Comparison of ENCODE assay signal across 9 cellular contexts in the genomic region with DNA sequence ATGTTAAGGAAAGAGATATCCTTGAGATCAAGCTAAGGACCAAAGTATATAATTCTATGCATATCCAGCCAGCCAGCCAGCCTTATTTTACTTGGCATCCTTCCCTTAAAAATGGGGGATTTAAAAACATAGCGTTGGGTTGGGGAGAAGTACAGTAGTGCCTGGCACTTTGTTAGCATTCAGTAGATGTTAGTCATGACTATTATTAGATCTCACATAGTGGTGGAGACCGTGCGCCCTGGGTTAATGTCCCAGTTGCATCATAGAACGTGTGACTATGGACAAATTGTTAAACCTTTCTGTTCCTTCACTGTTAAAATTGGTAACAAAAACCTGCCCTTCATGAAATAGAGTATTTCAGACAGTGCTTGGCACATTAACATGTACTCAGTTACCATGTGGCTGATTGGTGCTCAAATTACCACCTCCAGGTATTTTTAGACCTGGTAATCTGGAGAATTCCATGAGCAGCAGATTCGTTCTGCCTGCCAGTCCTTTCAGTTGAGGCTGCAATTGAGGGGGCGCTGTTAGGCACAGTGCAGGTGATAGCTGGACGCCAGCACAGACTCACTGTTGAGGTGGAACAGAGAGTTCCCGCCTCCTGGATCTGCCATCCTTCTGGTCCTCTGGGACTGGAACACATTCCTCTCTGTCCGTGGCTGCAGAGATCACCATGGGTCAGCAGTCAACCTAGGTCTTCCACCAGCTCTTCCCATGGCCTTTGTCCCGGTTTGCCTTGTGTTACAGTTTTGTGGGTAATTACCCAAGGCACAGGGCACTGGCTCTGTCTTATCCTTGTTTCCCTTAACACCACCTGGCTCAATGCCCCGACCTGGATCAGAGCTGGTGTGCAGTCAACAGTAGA. TPM values are rescaled to one million over a fixed set of nuclear protein-coding genes. Genes with fewer than 3 reads are reported as not detected.
DNase-seq lines count a peak whose midpoint lies in the region; ATAC-seq and TF ChIP-seq lines count a peak whose summit lies in the region.
"Had no signal": no experiment of that assay in that cellular context is flagged by ENCODE, and none has a peak within 500 bp of the region (broad histone marks: within the 10 kb centered on the region; RNA-seq: fewer than 3 reads in every experiment).

No MANE protein-coding gene starts in this region.

- H3K27ac ChIP-seq in angular gyrus (ENCODE audit: low read depth, low read length) (peak overlapping the region; percentile 62), left ventricle myocardium inferior (replicated peaks) (peak overlapping the region; percentile 70), stomach smooth muscle (ENCODE audit: low read length) (peak overlapping the region; percentile 58)
- no peak overlapping the region for H3K27ac ChIP-seq in naive thymus-derived CD4-positive, alpha-beta T cell (ENCODE audit: low read depth, low read length)
- no peak overlapping the region for H3K27ac ChIP-seq in CD4-positive, alpha-beta memory T cell (ENCODE audit: low read depth, low read length)
- H3K27ac ChIP-seq: BLaER1 had no signal

- CTCF ChIA-PET in activated CD4-positive, alpha-beta T cell treated with anti-CD3 and anti-CD28 coated beads for 36 hours (lab: Charles Lee): interaction anchor here (0.6 to 1.3 kb wide), 4 partner anchors 12 to 208 kb away, joined by 3 to 6 read pairs (median 4); no protein-coding TSS in a partner anchor
- CTCF ChIA-PET in naive thymus-derived CD4-positive, alpha-beta T cell (lab: Charles Lee): no interaction called here
- CTCF ChIA-PET in CD4-positive, alpha-beta memory T cell (lab: Charles Lee; ENCODE audit: partially characterized antibody): interaction anchor here (0.7 kb wide), 1 partner anchor 44 kb away, joined by 4 read pairs; no protein-coding TSS in a partner anchor

- H3K4me3 Mint-ChIP-seq in activated CD4-positive, alpha-beta T cell treated with anti-CD3 and anti-CD28 coated beads for 36 hours: no peak overlapping the region
- H3K4me3 Mint-ChIP-seq in naive thymus-derived CD4-positive, alpha-beta T cell: no peak overlapping the region
- no peak overlapping the region for H3K4me3 Mint-ChIP-seq in CD4-positive, alpha-beta memory T cell
- no peak overlapping the region for H3K4me3 Mint-ChIP-seq in natural killer cell treated with Interleukin-12 subunit alpha and Interleukin-12 subunit beta and Interleukin-15 and Interleukin-18, amount 100 ng/mL, for 72 hours

- intact Hi-C loops in activated CD4-positive, alpha-beta T cell treated with anti-CD3 and anti-CD28 coated beads for 36 hours (cut with DNase I, micrococcal nuclease): no loop called here
- intact Hi-C loops in left ventricle myocardium inferior (cut with micrococcal nuclease): no loop called here
- intact Hi-C loops in naive thymus-derived CD4-positive, alpha-beta T cell (cut with micrococcal nuclease): no loop called here
- intact Hi-C loops in CD4-positive, alpha-beta memory T cell (cut with micrococcal nuclease): no loop called here

- TF ChIP-seq CTCF in left ventricle myocardium inferior (IDR thresholded peaks at IDR 0.05; ENCODE audit: borderline replicate concordance): no peak

- peaks cover 33% of the 10 kb centered on the region for H3K36me3 Mint-ChIP-seq in activated CD4-positive, alpha-beta T cell treated with anti-CD3 and anti-CD28 coated beads for 36 hours (ENCODE audit: low read depth)
- peaks cover 0 to 86% (median 5%) of the 10 kb centered on the region in 5 donors for H3K36me3 Mint-ChIP-seq in naive thymus-derived CD4-positive, alpha-beta T cell
- peaks cover 73 to 75% of the 10 kb centered on the region in 2 donors for H3K36me3 Mint-ChIP-seq in CD4-positive, alpha-beta memory T cell
- no peaks in the 10 kb centered on the region for H3K36me3 Mint-ChIP-seq in natural killer cell treated with Interleukin-12 subunit alpha and Interleukin-12 subunit beta and Interleukin-15 and Interleukin-18, amount 100 ng/mL, for 72 hours

- ATAC-seq in activated CD4-positive, alpha-beta T cell treated with anti-CD3 and anti-CD28 coated beads for 36 hours: no peak
- ATAC-seq in naive thymus-derived CD4-positive, alpha-beta T cell: no peak
- ATAC-seq in natural killer cell treated with Interleukin-12 subunit alpha and Interleukin-12 subunit beta and Interleukin-15 and Interleukin-18, amount 100 ng/mL, for 72 hours: no peak

- POLR2A ChIA-PET in activated CD4-positive, alpha-beta T cell treated with anti-CD3 and anti-CD28 coated beads for 36 hours (lab: Charles Lee): no interaction called here
- POLR2A ChIA-PET in naive thymus-derived CD4-positive, alpha-beta T cell (lab: Charles Lee): no interaction called here
- POLR2A ChIA-PET in CD4-positive, alpha-beta memory T cell (lab: Charles Lee; ENCODE audit: partially characterized antibody): no interaction called here

- no peak overlapping the region for H3K4me3 ChIP-seq in left ventricle myocardium inferior
- no peak overlapping the region for H3K4me3 ChIP-seq in stomach smooth muscle (ENCODE audit: low read length in 2 of 2)
- no peak overlapping the region for H3K4me3 ChIP-seq in naive thymus-derived CD4-positive, alpha-beta T cell (ENCODE audit: low read length)
- no peak overlapping the region for H3K4me3 ChIP-seq in CD4-positive, alpha-beta memory T cell (ENCODE audit: low read length in 2 of 2)
- H3K4me3 ChIP-seq: BLaER1 had no signal

- H3K4me1 Mint-ChIP-seq in activated CD4-positive, alpha-beta T cell treated with anti-CD3 and anti-CD28 coated beads for 36 hours: peaks cover 16% of the 10 kb centered on the region
- H3K4me1 Mint-ChIP-seq in naive thymus-derived CD4-positive, alpha-beta T cell: peaks cover 0 to 4% (median 0%) of the 10 kb centered on the region in 7 donors
- H3K4me1 Mint-ChIP-seq in CD4-positive, alpha-beta memory T cell: peaks cover 0 to 4% (median 0%) of the 10 kb centered on the region in 4 donors
- H3K4me1 Mint-ChIP-seq in natural killer cell treated with Interleukin-12 subunit alpha and Interleukin-12 subunit beta and Interleukin-15 and Interleukin-18, amount 100 ng/mL, for 72 hours (ENCODE audit: low read depth in 2 of 2): peaks cover 5 to 10% of the 10 kb centered on the region in 2 donors

- no peak for DNase-seq in activated CD4-positive, alpha-beta T cell treated with anti-CD3 and anti-CD28 coated beads for 36 hours
- DNase-seq in activated CD4-positive, alpha-beta T cell treated with anti-CD3 and anti-CD28 coated beads for 4 hours: no peak
- DNase-seq in left ventricle myocardium inferior: peak; percentile 19
- no peak for DNase-seq in naive thymus-derived CD4-positive, alpha-beta T cell
- DNase-seq in CD4-positive, alpha-beta memory T cell: no peak
- no peak for DNase-seq in natural killer cell treated with Interleukin-12 subunit alpha and Interleukin-12 subunit beta and Interleukin-15 and Interleukin-18, amount 100 ng/mL, for 72 hours (ENCODE audit: low spot score)

- H3K36me3 ChIP-seq in left ventricle myocardium inferior (peaks cover 11% of the 10 kb centered on the region), stomach smooth muscle (ENCODE audit: control insufficient read depth in 2 of 2, insufficient read depth in 2 of 2, low read length in 2 of 2) (peaks cover 4 to 22% of the 10 kb centered on the region in 2 donors)
- H3K36me3 ChIP-seq in naive thymus-derived CD4-positive, alpha-beta T cell (ENCODE audit: control insufficient read depth in 2 of 3, insufficient read depth in 3 of 3, low read length in 3 of 3): peaks cover 0 to 81% (median 11%) of the 10 kb centered on the region in 3 experiments
- peaks cover 10% of the 10 kb centered on the region for H3K36me3 ChIP-seq in CD4-positive, alpha-beta memory T cell (ENCODE audit: insufficient read depth, low read length)

- H3K9ac ChIP-seq in stomach smooth muscle (ENCODE audit: low read length in 2 of 2): no peak overlapping the region
- H3K9ac ChIP-seq: BLaER1 had no signal

- H3K27ac Mint-ChIP-seq in activated CD4-positive, alpha-beta T cell treated with anti-CD3 and anti-CD28 coated beads for 36 hours: peak overlapping the region; percentile 19
- H3K27ac Mint-ChIP-seq in naive thymus-derived CD4-positive, alpha-beta T cell: peak overlapping the region in 2 of 9 donors; percentile 48 to 68
- peak overlapping the region in 2 of 7 donors; percentile 50 to 69 for H3K27ac Mint-ChIP-seq in CD4-positive, alpha-beta memory T cell
- no peak overlapping the region for H3K27ac Mint-ChIP-seq in natural killer cell treated with Interleukin-12 subunit alpha and Interleukin-12 subunit beta and Interleukin-15 and Interleukin-18, amount 100 ng/mL, for 72 hours

- no peaks in the 10 kb centered on the region for H3K9me3 ChIP-seq in left ventricle myocardium inferior (replicated peaks)
- no peaks in the 10 kb centered on the region for H3K9me3 ChIP-seq in stomach smooth muscle (ENCODE audit: control insufficient read depth in 2 of 2, low read length in 2 of 2)
- H3K9me3 ChIP-seq in naive thymus-derived CD4-positive, alpha-beta T cell (ENCODE audit: control insufficient read depth in 2 of 3, low read length in 3 of 3): no peaks in the 10 kb centered on the region
- no peaks in the 10 kb centered on the region for H3K9me3 ChIP-seq in CD4-positive, alpha-beta memory T cell (ENCODE audit: control insufficient read depth in 1 of 2, low read length in 2 of 2)
- H3K9me3 ChIP-seq: BLaER1 had no signal

- H3K9me3 Mint-ChIP-seq in activated CD4-positive, alpha-beta T cell treated with anti-CD3 and anti-CD28 coated beads for 36 hours (ENCODE audit: low read depth): no peaks in the 10 kb centered on the region
- H3K9me3 Mint-ChIP-seq in naive thymus-derived CD4-positive, alpha-beta T cell: no peaks in the 10 kb centered on the region
- H3K9me3 Mint-ChIP-seq in CD4-positive, alpha-beta memory T cell: no peaks in the 10 kb centered on the region
- no peaks in the 10 kb centered on the region for H3K9me3 Mint-ChIP-seq in natural killer cell treated with Interleukin-12 subunit alpha and Interleukin-12 subunit beta and Interleukin-15 and Interleukin-18, amount 100 ng/mL, for 72 hours

- no peaks in the 10 kb centered on the region for H3K27me3 Mint-ChIP-seq in activated CD4-positive, alpha-beta T cell treated with anti-CD3 and anti-CD28 coated beads for 36 hours
- no peaks in the 10 kb centered on the region for H3K27me3 Mint-ChIP-seq in naive thymus-derived CD4-positive, alpha-beta T cell
- H3K27me3 Mint-ChIP-seq in CD4-positive, alpha-beta memory T cell: no peaks in the 10 kb centered on the region
- H3K27me3 Mint-ChIP-seq in natural killer cell treated with Interleukin-12 subunit alpha and Interleukin-12 subunit beta and Interleukin-15 and Interleukin-18, amount 100 ng/mL, for 72 hours: no peaks in the 10 kb centered on the region

- no peaks in the 10 kb centered on the region for H3K27me3 ChIP-seq in left ventricle myocardium inferior (ENCODE audit: low read depth)
- H3K27me3 ChIP-seq in stomach smooth muscle (ENCODE audit: control insufficient read depth in 1 of 2, insufficient read depth in 2 of 2, low read length in 2 of 2): peaks cover 0 to 5% of the 10 kb centered on the region in 2 donors
- no peaks in the 10 kb centered on the region for H3K27me3 ChIP-seq in naive thymus-derived CD4-positive, alpha-beta T cell (ENCODE audit: control insufficient read depth in 2 of 2, insufficient read depth in 2 of 2, low read length in 2 of 2)
- no peaks in the 10 kb centered on the region for H3K27me3 ChIP-seq in CD4-positive, alpha-beta memory T cell (ENCODE audit: insufficient read depth, low read length)
- H3K27me3 ChIP-seq: BLaER1 had no signal

- H3K4me1 ChIP-seq in left ventricle myocardium inferior: peaks cover 16% of the 10 kb centered on the region
- peaks cover 12% of the 10 kb centered on the region for H3K4me1 ChIP-seq in stomach smooth muscle (ENCODE audit: control insufficient read depth, insufficient read depth, low read length)
- no peaks in the 10 kb centered on the region for H3K4me1 ChIP-seq in naive thymus-derived CD4-positive, alpha-beta T cell (ENCODE audit: control insufficient read depth in 2 of 2, insufficient read depth in 2 of 2, low read length in 2 of 2)
- H3K4me1 ChIP-seq in CD4-positive, alpha-beta memory T cell (ENCODE audit: insufficient read depth, low read length): no peaks in the 10 kb centered on the region
- H3K4me1 ChIP-seq: BLaER1 had no signal

RNA-seq across cellular contexts. Expression of a gene that starts 31.7 kb away (rescaled TPM):
- 100 to 1,000 TPM; 198 to 238 TPM for total RNA-seq in activated CD4-positive, alpha-beta T cell treated with anti-CD3 and anti-CD28 coated beads for 36 hours
- 115 TPM for total RNA-seq in left ventricle myocardium inferior
- total RNA-seq in naive thymus-derived CD4-positive, alpha-beta T cell: 100 to 1,000 TPM in 1 of 5 experiments, 10 to 100 TPM in 4; 82.9 to 112 (median 94.6) TPM
- polyA plus RNA-seq in naive thymus-derived CD4-positive, alpha-beta T cell: 100 to 1,000 TPM; 115 to 145 TPM
- total RNA-seq in CD4-positive, alpha-beta memory T cell: 10 to 100 TPM; 90.5 to 97.4 TPM
- polyA plus RNA-seq in CD4-positive, alpha-beta memory T cell: 100 to 1,000 TPM; 126 to 172 TPM
- 100 to 1,000 TPM; 131 to 157 TPM for total RNA-seq in natural killer cell treated with Interleukin-12 subunit alpha and Interleukin-12 subunit beta and Interleukin-15 and Interleukin-18, amount 100 ng/mL, for 72 hours

RNA-seq across cellular contexts. Expression of a gene that starts 52.2 kb away (rescaled TPM):
- total RNA-seq in activated CD4-positive, alpha-beta T cell treated with anti-CD3 and anti-CD28 coated beads for 36 hours: 10 to 100 TPM; 17.3 to 21.4 TPM
- 5.1 TPM for total RNA-seq in left ventricle myocardium inferior
- total RNA-seq in naive thymus-derived CD4-positive, alpha-beta T cell: 10 to 100 TPM; 11.9 to 23.1 (median 17.3) TPM
- 10 to 100 TPM; 16.0 to 22.1 TPM for polyA plus RNA-seq in naive thymus-derived CD4-positive, alpha-beta T cell
- total RNA-seq in CD4-positive, alpha-beta memory T cell: 10 to 100 TPM; 17.8 to 19.8 TPM
- polyA plus RNA-seq in CD4-positive, alpha-beta memory T cell: 10 to 100 TPM in 1 of 2 donors, 1 to 10 TPM in 1; 9.4 to 20.2 TPM
- 10 to 100 TPM; 15.3 to 16.0 TPM for total RNA-seq in natural killer cell treated with Interleukin-12 subunit alpha and Interleukin-12 subunit beta and Interleukin-15 and Interleukin-18, amount 100 ng/mL, for 72 hours

Comparison
In these comparisons a context has a peak if more than half of its experiments do, and no peak if none do; other contexts are left out.
1. H3K27ac ChIP-seq: peak in angular gyrus (single experiment), left ventricle myocardium inferior (single experiment) and stomach smooth muscle (single experiment); none in naive thymus-derived CD4-positive, alpha-beta T cell (single experiment) and CD4-positive, alpha-beta memory T cell (single experiment).